ENCODE assay signal across 1 cellular context in genomic region chr15:77568014-77568959, GRCh38.
TF ChIP-seq lines count a peak whose summit lies in the region.

No MANE protein-coding gene starts in this region.

TF ChIP-seq in HepG2, 621 proteins besides CTCF, POLR2A, EP300 and RAD21 (continued from another document):
- TF ChIP-seq AHDC1 (CRISPR knock-in tag; IDR thresholded peaks at IDR 0.05; ENCODE audit: borderline replicate concordance) (0 out of 2 replicates have a peak, but pooled peaks have one; percentile 34), ZNF441 (CRISPR knock-in tag; IDR thresholded peaks at IDR 0.05; ENCODE audit: borderline replicate concordance) (peak; percentile 100)
